In genomic region chr13:22017226-22017625, GRCh38 we compare ENCODE assay signal across 14 cellular contexts.
DNase-seq lines count a peak whose midpoint lies in the region; ATAC-seq and TF ChIP-seq lines count a peak whose summit lies in the region.
"Had no signal": no experiment of that assay in that cellular context is flagged by ENCODE, and none has a peak within 500 bp of the region (broad histone marks: within the 10 kb centered on the region; RNA-seq: fewer than 3 reads in every experiment).

No MANE protein-coding gene starts in this region.

- ATAC-seq in GM18499 (IDR thresholded peaks at IDR 0.05; ENCODE audit: insufficient read depth, unreplicated experiment) = peak; percentile 88
- ATAC-seq in GM19438 (IDR thresholded peaks at IDR 0.05; ENCODE audit: low read depth, unreplicated experiment) = peak; percentile 90
- ATAC-seq in HG03066 (IDR thresholded peaks at IDR 0.05; ENCODE audit: low read depth, unreplicated experiment) = peak; percentile 78
- ATAC-seq in foreskin keratinocyte = no peak
- ATAC-seq: mucosa of descending colon had no signal

- DNase-seq in OCI-M1 (lab: John Stamatoyannopoulos, UW) = peak; percentile 30
- DNase-seq in NAMALWA (ENCODE audit: low spot score) = no peak
- DNase-seq in mesenteric fat pad (ENCODE audit: low spot score) = no peak
- DNase-seq in foreskin keratinocyte = no peak
- no peak for DNase-seq in activated CD4-positive, alpha-beta T cell treated with anti-CD3 and anti-CD28 coated beads for 1 hour
- DNase-seq: Caco-2, GM23248, head of caudate nucleus, mucosa of descending colon, NCI-H1436 had no signal

- no peaks in the 10 kb centered on the region for H3K4me1 ChIP-seq in foreskin keratinocyte
- H3K4me1 ChIP-seq: SJSA1 had no signal

- H3K27me3 ChIP-seq in foreskin keratinocyte = no peaks in the 10 kb centered on the region
- H3K27me3 ChIP-seq: SJSA1 had no signal

- no peak for TF ChIP-seq CTCF in foreskin keratinocyte (conservative IDR thresholded peaks at IDR 0.05)

- no peak overlapping the region for H3K27ac ChIP-seq in foreskin keratinocyte
- H3K27ac ChIP-seq: GM23248, SJSA1 had no signal
